19 cellular contexts compared by ENCODE assay signal in genomic region chr10:18601321-18601720, GRCh38. TPM values are rescaled to one million over a fixed set of nuclear protein-coding genes. Genes with fewer than 3 reads are reported as not detected.
A peak's percentile ranks its signal among the peaks of the same experiment; 100 is the strongest.
DNase-seq lines count a peak whose midpoint lies in the region; ATAC-seq, FAIRE-seq and TF ChIP-seq lines count a peak whose summit lies in the region.
"Had no signal": no experiment of that assay in that cellular context is flagged by ENCODE, and none has a peak within 500 bp of the region (broad histone marks: within the 10 kb centered on the region; RNA-seq: fewer than 3 reads in every experiment).

No MANE protein-coding gene starts in this region.

- no peaks in the 10 kb centered on the region for H3K9me2 ChIP-seq in SK-N-SH

- H3K27ac ChIP-seq in A549 (no peak overlapping the region), SK-N-SH (ENCODE audit: low read depth in 2 of 2, low read length in 1 of 2) (no peak overlapping the region), thyroid gland (no peak overlapping the region)
- H3K27ac ChIP-seq: C4-2B, GM23248, RWPE1 had no signal

- H3K9me3 ChIP-seq in A549 (no peaks in the 10 kb centered on the region), SK-N-SH (no peaks in the 10 kb centered on the region), thyroid gland (no peaks in the 10 kb centered on the region)

- FAIRE-seq in A549 (lab: Jason Lieb, UNC), result no peak
- FAIRE-seq: GM19239 had no signal

- 92% methylated on average over 2 of the region's 2 CpGs for WGBS in A549 (ENCODE audit: missing lambda C conversion rate)
- WGBS in SK-N-SH (ENCODE audit: low lambda C conversion rate), result 95% methylated on average over 2 of the region's 2 CpGs
- 92 to 93% methylated on average over 2 of the region's 2 CpGs for WGBS in thyroid gland, 2 donors

- no peak for TF ChIP-seq RAD21 in A549 (conservative IDR thresholded peaks at IDR 0.05 in 1 of 2, IDR thresholded peaks at IDR 0.05 in 1 of 2)
- no peak for TF ChIP-seq RAD21 in SK-N-SH (IDR thresholded peaks at IDR 0.05; ENCODE audit: low read length)

- H3K9ac ChIP-seq in SK-N-SH, result no peak overlapping the region
- H3K9ac ChIP-seq: GM23248 had no signal

- peak in 1 of 2 experiments; percentile 23 for DNase-seq in A549 (ENCODE audit: low read depth in 1 of 2, low spot score in 1 of 2)
- peak; percentile 35 for DNase-seq in HCEC 1CT
- no peak for DNase-seq in SK-N-SH
- no peak for DNase-seq in foreskin fibroblast
- DNase-seq in A172 (ENCODE audit: low spot score), result no peak
- DNase-seq in thyroid gland, result no peak
- DNase-seq in superior temporal gyrus (ENCODE audit: extremely low spot score), result no peak
- DNase-seq in OCI-M2 (lab: John Stamatoyannopoulos, UW; ENCODE audit: unreplicated experiment), result no peak
- DNase-seq: 8988T; GM23248; Kasumi-1; NCI-H1105; NCI-H187; NCI-H446; NK-92 treated with Interleukin-12 subunit alpha and Interleukin-12 subunit beta, amount 100 ng/mL, for 24 hours; SW 1271 had no signal

- ATAC-seq in A549, result peak; percentile 73 to 83

- TF ChIP-seq EP300 in A549 (IDR thresholded peaks at IDR 0.05) (no peak), SK-N-SH (IDR thresholded peaks at IDR 0.05; ENCODE audit: borderline replicate concordance in 1 of 2, low read depth in 1 of 2, low read length in 1 of 2) (no peak)

- H4K20me1 ChIP-seq in SK-N-SH (ENCODE audit: insufficient read depth), result no peaks in the 10 kb centered on the region

- no peak overlapping the region for H3K4me3 ChIP-seq in A549
- H3K4me3 ChIP-seq in SK-N-SH (ENCODE audit: low read depth in 2 of 2, low read length in 1 of 2), result no peak overlapping the region
- H3K4me3 ChIP-seq in foreskin fibroblast (ENCODE audit: low read depth in 1 of 2, low read length in 2 of 2), result no peak overlapping the region
- H3K4me3 ChIP-seq in thyroid gland (replicated peaks in 1 of 3), result no peak overlapping the region
- H3K4me3 ChIP-seq: GM23248 had no signal

- POLR2A ChIA-PET in A549 (lab: Yijun Ruan, JAX), result no interaction called here
- POLR2A ChIA-PET in SK-N-SH (lab: Yijun Ruan, JAX), result no interaction called here

- H2AFZ ChIP-seq in SK-N-SH (ENCODE audit: low read depth), result no peak overlapping the region
- H2AFZ ChIP-seq: GM23248 had no signal

- H3K79me2 ChIP-seq in SK-N-SH (ENCODE audit: insufficient read depth), result no peaks in the 10 kb centered on the region

- H3K27me3 ChIP-seq in SK-N-SH (ENCODE audit: insufficient read depth) (no peaks in the 10 kb centered on the region), thyroid gland (no peaks in the 10 kb centered on the region)

- peaks cover 0 to 3% of the 10 kb centered on the region in 2 experiments for H3K36me3 ChIP-seq in SK-N-SH (replicated peaks in 1 of 2; ENCODE audit: control insufficient read depth in 1 of 2, insufficient read depth in 2 of 2, low read length in 1 of 2)
- no peaks in the 10 kb centered on the region for H3K36me3 ChIP-seq in thyroid gland

- H3K4me2 ChIP-seq in A549, result no peak overlapping the region
- H3K4me2 ChIP-seq in SK-N-SH, result no peak overlapping the region

- H3K4me1 ChIP-seq in A549, result peaks cover 9% of the 10 kb centered on the region
- H3K4me1 ChIP-seq in SK-N-SH (ENCODE audit: control insufficient read depth in 1 of 2, insufficient read depth in 2 of 2, low read depth in 1 of 2, low read length in 1 of 2), result peaks cover 0 to 4% of the 10 kb centered on the region in 2 experiments; a peak in 2 of 4 replicates
- H3K4me1 ChIP-seq in thyroid gland, result no peaks in the 10 kb centered on the region

- no peaks in the 10 kb centered on the region for H3F3A ChIP-seq in SK-N-SH (replicated peaks; ENCODE audit: insufficient read depth)

- TF ChIP-seq POLR2A in A549 (IDR thresholded peaks at IDR 0.05; ENCODE audit: low read length) (no peak), thyroid gland (IDR thresholded peaks at IDR 0.05) (no peak)

- TF ChIP-seq CTCF in A549 (IDR thresholded peaks at IDR 0.05) (no peak), SK-N-SH (IDR thresholded peaks at IDR 0.05) (peak; percentile 28), foreskin fibroblast (IDR thresholded peaks at IDR 0.05; ENCODE audit: low read depth, low read length) (peak; percentile 16), thyroid gland (IDR thresholded peaks at IDR 0.05) (no peak)

- intact Hi-C loops in thyroid gland (cut with DNase I), result no loop called here

- CTCF ChIA-PET in A549 (lab: Yijun Ruan, JAX), result no interaction called here
- CTCF ChIA-PET in SK-N-SH (lab: Yijun Ruan, JAX), result interaction anchor here (0.6 to 1.2 kb wide), 6 partner anchors 14 to 58 kb away, joined by 3 to 4 read pairs (median 3); no protein-coding TSS in a partner anchor

TF ChIP-seq in A549, 52 proteins besides CTCF, POLR2A, EP300 and RAD21:
- TF ChIP-seq ATOH8 (CRISPR knock-in tag; IDR thresholded peaks at IDR 0.05; ENCODE audit: low read depth) (no peak), MAX (IDR thresholded peaks at IDR 0.05) (no peak)
TF ChIP-seq in A549: peak in this region for 0.

TF ChIP-seq in SK-N-SH, 30 proteins besides CTCF, POLR2A, EP300 and RAD21 (continues in another document):
- TF ChIP-seq MAX (IDR thresholded peaks at IDR 0.05; ENCODE audit: low read depth) (no peak), REST (IDR thresholded peaks at IDR 0.05; ENCODE audit: low read depth, low read length) (no peak), ZBTB33 (IDR thresholded peaks at IDR 0.05; ENCODE audit: borderline replicate concordance, low read depth) (no peak), TEAD4 (IDR thresholded peaks at IDR 0.05; ENCODE audit: borderline replicate concordance, insufficient read depth) (no peak), POLR2AphosphoS5 (IDR thresholded peaks at IDR 0.05; ENCODE audit: low read depth, low read length) (no peak), RCOR1 (IDR thresholded peaks at IDR 0.05; ENCODE audit: low read length) (no peak), YY1 (IDR thresholded peaks at IDR 0.05; ENCODE audit: low read depth) (no peak)

RNA-seq across cellular contexts. Expression of gene NSUN6, which starts 50.1 kb away (rescaled TPM):
- polyA plus RNA-seq in A549 (2011; rRNA removed) (11.7 and 14.7 TPM in 2 replicates), A549 (2017; fragmentation: RNase III; extraction: RNeasy Plus Mini Kit Qiagen cat#74134 plus additional on column Dnase treatment) (6.3 to 6.5 TPM (median 6.5 TPM) in 3 replicates), SK-N-SH (2012; rRNA removed) (5.3 and 7.8 TPM in 2 replicates)
- 2.9 and 3.0 TPM in 2 replicates for polyA plus RNA-seq in A549 (2012; cell fraction: cytosol; rRNA removed)
- polyA plus RNA-seq in A549 (2012; cell fraction: nucleus; rRNA removed), result 2.6 and 5.7 TPM in 2 replicates
- 9.0 and 12.6 TPM in 2 replicates for polyA minus RNA-seq in A549 (2011; rRNA and poly(A)+ RNA removed)
- polyA plus RNA-seq in SK-N-SH (2012; cell fraction: cytosol; rRNA removed), result 5.7 and 6.6 TPM in 2 replicates
- polyA plus RNA-seq in SK-N-SH (2012; cell fraction: nucleus; rRNA removed), result 8.7 and 16.3 TPM in 2 replicates
- total RNA-seq in A172 (2014; rRNA removed; shearing (Covaris generic)), result 11.9 and 15.5 TPM in 2 replicates
- 100 to 1,000 TPM in 1 of 4 donors, 10 to 100 TPM in 3; 18.6 to 104 (median 22.5) TPM for total RNA-seq in thyroid gland

RNA-seq across cellular contexts. Expression of gene ARL5B, which starts 57.9 kb away (rescaled TPM):
- 16.0 and 24.5 TPM in 2 replicates for polyA plus RNA-seq in A549 (2011; rRNA removed)
- polyA plus RNA-seq in A549 (2012; cell fraction: cytosol; rRNA removed), result 2.0 and 2.5 TPM in 2 replicates
- polyA plus RNA-seq in A549 (2012; cell fraction: nucleus; rRNA removed), result 2.7 and 5.1 TPM in 2 replicates
- polyA plus RNA-seq in A549 (2017; fragmentation: RNase III; extraction: RNeasy Plus Mini Kit Qiagen cat#74134 plus additional on column Dnase treatment), result 8.0 to 8.8 TPM (median 8.1 TPM) in 3 replicates
- polyA minus RNA-seq in A549 (2011; rRNA and poly(A)+ RNA removed), result 7.9 and 8.1 TPM in 2 replicates
- polyA plus RNA-seq in SK-N-SH (2012; rRNA removed), result 4.9 and 6.6 TPM in 2 replicates
- polyA plus RNA-seq in SK-N-SH (2012; cell fraction: cytosol; rRNA removed), result 6.1 and 8.5 TPM in 2 replicates
- 6.2 and 19.5 TPM in 2 replicates for polyA plus RNA-seq in SK-N-SH (2012; cell fraction: nucleus; rRNA removed)
- total RNA-seq in A172 (2014; rRNA removed; shearing (Covaris generic)), result 23.7 and 27.4 TPM in 2 replicates
- total RNA-seq in thyroid gland, result 10 to 100 TPM; 12.4 to 21.5 (median 15.5) TPM

Comparison
In these comparisons a context has a peak if more than half of its experiments do, and no peak if none do; other contexts are left out.
1. CTCF ChIP-seq: peak in SK-N-SH (single experiment) and foreskin fibroblast (single experiment); none in A549 (single experiment) and thyroid gland (0 of 6).
2. Of the 12 proteins assayed by ChIP-seq in both A549 and SK-N-SH: peak only in A549: none; only in SK-N-SH: CTCF; in both: none; in neither: 11.